28 cellular contexts compared by ENCODE assay signal in genomic region chr11:94139421-94139820, GRCh38. TPM values are rescaled to one million over a fixed set of nuclear protein-coding genes. Genes with fewer than 3 reads are reported as not detected.
DNase-seq lines count a peak whose midpoint lies in the region; ATAC-seq, FAIRE-seq and TF ChIP-seq lines count a peak whose summit lies in the region.
"Had no signal": no experiment of that assay in that cellular context is flagged by ENCODE, and none has a peak within 500 bp of the region (broad histone marks: within the 10 kb centered on the region; RNA-seq: fewer than 3 reads in every experiment).

No MANE protein-coding gene starts in this region.

- H3K79me2 ChIP-seq in GM12878 (ENCODE audit: control insufficient read depth, insufficient read depth, low read length), result peaks cover 39% of the 10 kb centered on the region

- no peak for TF ChIP-seq EP300 in GM12878 (IDR thresholded peaks at IDR 0.05; ENCODE audit: borderline replicate concordance in 1 of 2, control insufficient read depth in 1 of 2, low read depth in 2 of 2, low read length in 2 of 2)

- peaks cover 74% of the 10 kb centered on the region for H3K4me1 Mint-ChIP-seq in stimulated activated effector memory CD8-positive, alpha-beta T cell treated with anti-CD3 and anti-CD28 coated beads, Interleukin-12 subunit alpha, Interleukin-12 subunit beta, amount 100 ng/mL, for 72 hours

- H3K9ac ChIP-seq in GM12878 (ENCODE audit: control insufficient read depth, insufficient read depth, low read length), result no peak overlapping the region

- H3K27me3 ChIP-seq in GM12878 (replicated peaks in 1 of 2; ENCODE audit: control insufficient read depth in 2 of 2, insufficient read depth in 2 of 2, low read length in 1 of 2), result no peaks in the 10 kb centered on the region
- H3K27me3 ChIP-seq: esophagus muscularis mucosa, left lung, Peyer's patch, thyroid gland had no signal

- in situ Hi-C loops in GM12878 (cut with MboI), result no loop called here

- H3K36me3 Mint-ChIP-seq in stimulated activated effector memory CD8-positive, alpha-beta T cell treated with anti-CD3 and anti-CD28 coated beads, Interleukin-12 subunit alpha, Interleukin-12 subunit beta, amount 100 ng/mL, for 72 hours, result no peaks in the 10 kb centered on the region

- peaks cover 2% of the 10 kb centered on the region for H3K9me3 Mint-ChIP-seq in stimulated activated effector memory CD8-positive, alpha-beta T cell treated with anti-CD3 and anti-CD28 coated beads, Interleukin-12 subunit alpha, Interleukin-12 subunit beta, amount 100 ng/mL, for 72 hours
- H3K9me3 Mint-ChIP-seq: stimulated activated naive CD8-positive, alpha-beta T cell treated with anti-CD3 and anti-CD28 coated beads, Interleukin-15, Interleukin-2, amounts not matched to agents 100 ng/mL and 50 ng/mL, for 24 hours; T-cell had no signal

- no peak overlapping the region for H3K4me3 Mint-ChIP-seq in stimulated activated effector memory CD8-positive, alpha-beta T cell treated with anti-CD3 and anti-CD28 coated beads, Interleukin-12 subunit alpha, Interleukin-12 subunit beta, amount 100 ng/mL, for 72 hours
- H3K4me3 Mint-ChIP-seq: activated CD4-positive, alpha-beta memory T cell treated with anti-CD3 and anti-CD28 coated beads, Interleukin-2, amount 10 ng/mL, durations not matched to agents 7 days and 5 days; activated naive CD4-positive, alpha-beta T cell treated with anti-CD3 and anti-CD28 coated beads, Interleukin-2, amount 10 ng/mL, durations not matched to agents 7 days and 5 days; stimulated activated naive CD8-positive, alpha-beta T cell treated with anti-CD3 and anti-CD28 coated beads, Interleukin-15, Interleukin-2, amounts not matched to agents 100 ng/mL and 50 ng/mL, for 24 hours; T-cell had no signal

- no peak for TF ChIP-seq CTCF in GM12878 (IDR thresholded peaks at IDR 0.05 in 2 of 3, conservative IDR thresholded peaks at IDR 0.05 in 1 of 3; ENCODE audit: control insufficient read depth in 2 of 3, extremely low read depth in 1 of 3, insufficient read depth in 1 of 3, low read depth in 3 of 3, low read length in 3 of 3)

- no TSS peak for BruUV-seq in GM12878 (replicated peaks; lab: Mats Ljungman, UMichigan)

- H2AFZ ChIP-seq in GM12878 (ENCODE audit: control insufficient read depth, low read depth, low read length), result no peak overlapping the region

- TF ChIP-seq POLR2A in GM12878 (IDR thresholded peaks at IDR 0.05; ENCODE audit: low read depth, low read length), result no peak

- peaks cover 10% of the 10 kb centered on the region for H3K4me1 ChIP-seq in GM12878 (ENCODE audit: control insufficient read depth, insufficient read depth, low read length)

- SMC1A ChIA-PET in GM12878 (lab: Charles Lee; ENCODE audit: uncharacterized antibody, unreplicated experiment), result interaction anchor here (0.9 kb wide), 1 partner anchor 9 kb away, joined by 3 read pairs; no protein-coding TSS in a partner anchor

- RAD21 ChIA-PET in GM12878 (lab: Charles Lee; ENCODE audit: unreplicated experiment), result no interaction called here

- ATAC-seq in GM12878, result 0 out of 3 replicates have a peak, but pooled peaks have one; percentile 6
- ATAC-seq in stimulated activated effector memory CD8-positive, alpha-beta T cell treated with anti-CD3 and anti-CD28 coated beads, Interleukin-12 subunit alpha, Interleukin-12 subunit beta, amount 100 ng/mL, for 72 hours, result no peak
- ATAC-seq in SK-N-SH treated with all-trans-retinoic acid at 6 μM for 48 hours, result no peak
- ATAC-seq: left lung, T-cell had no signal

- no peak overlapping the region for H3K4me2 ChIP-seq in GM12878 (ENCODE audit: control insufficient read depth, insufficient read depth)

- DNase-seq in NCI-H748 (lab: John Stamatoyannopoulos, UW; ENCODE audit: unreplicated experiment) (peak; percentile 24), NCI-H748 treated with DMSO at 0.1 percent for 48 hours (lab: John Stamatoyannopoulos, UW) (no peak), GM12878 (ENCODE audit: low read depth, low spot score) (no peak), islet precursor cell (peak; percentile 84), amniotic stem cell (lab: John Stamatoyannopoulos, UW) (no peak), D341Med (ENCODE audit: low spot score) (no peak)
- no peak for DNase-seq in stimulated activated effector memory CD8-positive, alpha-beta T cell treated with anti-CD3 and anti-CD28 coated beads, Interleukin-12 subunit alpha, Interleukin-12 subunit beta, amount 100 ng/mL, for 72 hours (ENCODE audit: low spot score in 2 of 2)
- DNase-seq: activated CD4-positive, alpha-beta memory T cell treated with anti-CD3 and anti-CD28 coated beads, Interleukin-2, amount 10 ng/mL, durations not matched to agents 7 days and 5 days; activated CD4-positive, alpha-beta T cell treated with anti-CD3 and anti-CD28 coated beads for 1 hour; activated CD8-positive, alpha-beta memory T cell treated with anti-CD3 and anti-CD28 coated beads, Interleukin-2, amount 50 U/mL, for 48 hours; activated naive CD4-positive, alpha-beta T cell treated with anti-CD3 and anti-CD28 coated beads, Interleukin-2, amount 10 ng/mL, durations not matched to agents 7 days and 5 days; effector memory CD4-positive, alpha-beta T cell; foreskin melanocyte; GDM1; left lung; NCI-H2081 treated with DMSO at 0.1 percent for 48 hours; occipital lobe; Peyer's patch; T-cell; thyroid gland had no signal

- no peak for FAIRE-seq in GM12878 (lab: Jason Lieb, UNC)
- FAIRE-seq: A204.1, bronchial epithelial cell, colon, TTC549 had no signal

- peak overlapping the region; percentile 33 for H3K27ac Mint-ChIP-seq in stimulated activated effector memory CD8-positive, alpha-beta T cell treated with anti-CD3 and anti-CD28 coated beads, Interleukin-12 subunit alpha, Interleukin-12 subunit beta, amount 100 ng/mL, for 72 hours
- H3K27ac Mint-ChIP-seq: activated CD4-positive, alpha-beta memory T cell treated with anti-CD3 and anti-CD28 coated beads, Interleukin-2, amount 10 ng/mL, durations not matched to agents 7 days and 5 days; activated naive CD4-positive, alpha-beta T cell treated with anti-CD3 and anti-CD28 coated beads, Interleukin-2, amount 10 ng/mL, durations not matched to agents 7 days and 5 days; stimulated activated naive CD8-positive, alpha-beta T cell treated with anti-CD3 and anti-CD28 coated beads, Interleukin-15, Interleukin-2, amounts not matched to agents 100 ng/mL and 50 ng/mL, for 24 hours had no signal

- no peaks in the 10 kb centered on the region for H3K36me3 ChIP-seq in GM12878 (ENCODE audit: control insufficient read depth in 2 of 2, insufficient read depth in 2 of 2, low read length in 1 of 2)
- H3K36me3 ChIP-seq: esophagus muscularis mucosa, HAP-1, left lung, Peyer's patch, thyroid gland had no signal

- POLR2A ChIA-PET in GM12878 (lab: Charles Lee), result interaction anchor here (0.8 to 1.2 kb wide), 2 partner anchors 8 to 10 kb away, joined by 3 to 6 read pairs; partner anchors contain the start of gene PANX1

- CTCF ChIA-PET in GM12878 (lab: Yijun Ruan, JAX), result interaction anchor here (0.8 kb wide), 1 partner anchor 244 kb away, joined by 3 read pairs; no protein-coding TSS in a partner anchor

- no peaks in the 10 kb centered on the region for H4K20me1 ChIP-seq in GM12878 (ENCODE audit: control insufficient read depth, insufficient read depth)

- no peak overlapping the region for H3K4me3 ChIP-seq in GM12878
- H3K4me3 ChIP-seq: esophagus muscularis mucosa, HAP-1, left lung, Peyer's patch, thyroid gland had no signal

- TF ChIP-seq RAD21 in GM12878 (IDR thresholded peaks at IDR 0.05; ENCODE audit: insufficient read depth, low read depth, low read length), result no peak

- no peaks in the 10 kb centered on the region; the same call in 2 of the 3 replicates for H3K9me3 ChIP-seq in GM12878 (replicated peaks; ENCODE audit: control insufficient read depth, insufficient read depth, low read length)
- H3K9me3 ChIP-seq: esophagus muscularis mucosa, HAP-1, left lung, Peyer's patch, thyroid gland had no signal

- H3K27ac ChIP-seq in GM12878 (ENCODE audit: control insufficient read depth, insufficient read depth), result no peak overlapping the region
- H3K27ac ChIP-seq: esophagus muscularis mucosa, left lung, Peyer's patch, thyroid gland had no signal

- intact Hi-C loops in GM12878 (cut with micrococcal nuclease; ENCODE audit: unreplicated experiment), result no loop called here

- 75% methylated on average over 4 of the region's 4 CpGs for WGBS in GM12878 (ENCODE audit: insufficient coverage, insufficient replicate concordance, low lambda C conversion rate, missing lambda C conversion rate)

TF ChIP-seq in GM12878, 131 proteins besides CTCF, POLR2A, EP300 and RAD21 (continues in another document):
- no peak for TF ChIP-seq IRF4 (IDR thresholded peaks at IDR 0.05; ENCODE audit: low read depth, low read length)

TF ChIP-seq in SK-N-SH treated with all-trans-retinoic acid at 6 μM for 48 hours, 23 proteins besides CTCF, POLR2A, EP300 and RAD21 (continues in another document):
- TF ChIP-seq PPARA (CRISPR knock-in tag; IDR thresholded peaks at IDR 0.05; ENCODE audit: borderline replicate concordance), result no peak
- no peak for TF ChIP-seq ZNF70 (CRISPR knock-in tag; IDR thresholded peaks at IDR 0.05)
- no peak for TF ChIP-seq ESRRG (CRISPR knock-in tag; IDR thresholded peaks at IDR 0.05)
- TF ChIP-seq ZFP3 (CRISPR knock-in tag; IDR thresholded peaks at IDR 0.05), result no peak
- TF ChIP-seq ZNF8 (CRISPR knock-in tag; IDR thresholded peaks at IDR 0.05), result no peak
- no peak for TF ChIP-seq CSDC2 (CRISPR knock-in tag; IDR thresholded peaks at IDR 0.05)
- no peak for TF ChIP-seq TOX (CRISPR knock-in tag; IDR thresholded peaks at IDR 0.05; ENCODE audit: borderline replicate concordance)
- TF ChIP-seq ZFP30 (CRISPR knock-in tag; IDR thresholded peaks at IDR 0.05), result no peak
- TF ChIP-seq RARB (CRISPR knock-in tag; IDR thresholded peaks at IDR 0.05), result no peak
- no peak for TF ChIP-seq ARNTL (CRISPR knock-in tag; IDR thresholded peaks at IDR 0.05; ENCODE audit: borderline replicate concordance, low read depth)
- no peak for TF ChIP-seq BACH2 (CRISPR knock-in tag; IDR thresholded peaks at IDR 0.05; ENCODE audit: borderline replicate concordance)

RNA-seq across cellular contexts. Expression of gene PANX1, which starts 10.8 kb away (rescaled TPM):
- 19.3 and 20.6 TPM in 2 replicates for total RNA-seq in GM12878 (2013; cell fraction: nucleolus; rRNA removed)
- total RNA-seq in GM12878 (2014; rRNA removed) (18.7 and 19.1 TPM in 2 replicates), GM12878 (2014; rRNA removed; fragmentation: Illumina TruSeq; extraction: Trizol) (15.3 and 17.1 TPM in 2 replicates), GM12878 (2021) (16.2 and 17.2 TPM in 2 replicates)
- 6.6 TPM for polyA plus RNA-seq in GM12878 (2011; ENCODE audit: low read depth)
- polyA plus RNA-seq in GM12878 (2011; rRNA removed) (13.3 and 13.6 TPM in 2 replicates), GM12878 (2014; fragmentation: Illumina TruSeq; extraction: Trizol) (14.9 and 16.2 TPM in 2 replicates), GM12878 (2014; fragmentation: Nextera tagmentation; extraction: Ambion mirVana) (1 to 10 TPM; 3.3 to 3.5 TPM), GM12878 (2014; rRNA removed) (9.4 and 12.0 TPM in 2 replicates), GM12878 (2016; fragmentation: Nextera tagmentation; extraction: Ambion mirVana) (10 to 100 TPM; 14.2 to 14.7 TPM)
- polyA plus RNA-seq in GM12878 (2011; cell fraction: cytosol; rRNA removed), result 9.4 and 10.0 TPM in 2 replicates
- polyA plus RNA-seq in GM12878 (2011; cell fraction: nucleus; rRNA removed), result 5.2 and 6.1 TPM in 2 replicates
- 6.8 and 7.4 TPM in 2 replicates for polyA plus RNA-seq in GM12878 (2012)
- 25.8 and 28.5 TPM in 2 replicates for polyA minus RNA-seq in GM12878 (2011; rRNA and poly(A)+ RNA removed)
- 9.1 and 12.0 TPM in 2 replicates for polyA minus RNA-seq in GM12878 (2011; cell fraction: cytosol; rRNA and poly(A)+ RNA removed)
- polyA minus RNA-seq in GM12878 (2011; cell fraction: nucleus; rRNA and poly(A)+ RNA removed), result 10.6 and 12.8 TPM in 2 replicates

Comparison
In these comparisons a context has a peak if more than half of its experiments do, and no peak if none do; other contexts are left out.
1. DNase-seq: peak in NCI-H748 (single experiment) and islet precursor cell (single experiment); none in NCI-H748 treated with DMSO at 0.1 percent for 48 hours (single experiment), GM12878 (single experiment), stimulated activated effector memory CD8-positive, alpha-beta T cell treated with anti-CD3 and anti-CD28 coated beads, Interleukin-12 subunit alpha, Interleukin-12 subunit beta, amount 100 ng/mL, for 72 hours (0 of 2), amniotic stem cell (single experiment) and D341Med (single experiment).